26 cellular contexts compared by ENCODE assay signal in genomic region chr17:70434536-70435490, GRCh38.
"Had no signal": no experiment of that assay in that cellular context is flagged by ENCODE, and none has a peak within 500 bp of the region (broad histone marks: within the 10 kb centered on the region; RNA-seq: fewer than 3 reads in every experiment).

No MANE protein-coding gene starts in this region.

- H3K4me3 ChIP-seq: breast epithelium, gastrocnemius medialis, lung, right atrium auricular region, suprapubic skin, tibial artery had no signal

- H3K9me3 ChIP-seq: breast epithelium, gastrocnemius medialis, right atrium auricular region, suprapubic skin had no signal

- FAIRE-seq: endometrium, keratinocyte, TTC549 had no signal

- DNase-seq: activated CD4-positive, alpha-beta T cell treated with anti-CD3 and anti-CD28 coated beads for 4 hours; activated CD4-positive, alpha-beta T cell treated with anti-CD3 and anti-CD28 coated beads, Interleukin-2, amount 50 U/mL, for 4 hours; activated naive CD4-positive, alpha-beta T cell; activated T-cell treated with anti-CD3 and anti-CD28 coated beads for 4 hours; activated T-cell treated with anti-CD3 and anti-CD28 coated beads, Interleukin-2, amount 50 U/mL, for 72 hours; effector CD8-positive, alpha-beta T cell; gastrocnemius medialis; glutamatergic neuron; mesendoderm; nucleus accumbens; stimulated activated CD4-positive, alpha-beta T cell treated with anti-CD3 and anti-CD28 coated beads, Interleukin-15, amount 100 ng/mL, for 24 hours; stimulated activated CD4-positive, alpha-beta T cell treated with anti-CD3 and anti-CD28 coated beads, Interleukin-2, amount 100 ng/mL, for 24 hours; stimulated activated naive B cell treated with anti-CD40 and anti-IgM and Interleukin-4, amounts not matched to agents 10 μg/mL and 1 μg/mL and 100 μg/mL, for 72 hours; SW 1271; T-helper 9 cell; tibial artery had no signal

- H3K27me3 ChIP-seq: breast epithelium, gastrocnemius medialis, right atrium auricular region, suprapubic skin, tibial artery had no signal

- H3K36me3 ChIP-seq: breast epithelium, gastrocnemius medialis, right atrium auricular region, suprapubic skin, tibial artery had no signal

- H3K27ac ChIP-seq: breast epithelium, gastrocnemius medialis, right atrium auricular region, suprapubic skin, tibial artery, VCaP had no signal

- H3K4me1 ChIP-seq: breast epithelium, gastrocnemius medialis, right atrium auricular region, suprapubic skin, tibial artery had no signal

- ATAC-seq: activated naive CD4-positive, alpha-beta T cell treated with anti-CD3 and anti-CD28 coated beads, Interleukin-2, amount 50 U/mL, for 72 hours; activated T-cell treated with anti-CD3 and anti-CD28 coated beads, Interleukin-2, amount 50 U/mL, for 72 hours; gastrocnemius medialis; left lobe of liver; stimulated activated naive B cell treated with anti-CD40 and anti-IgM and Interleukin-4, amounts not matched to agents 10 μg/mL and 1 μg/mL and 100 μg/mL, for 72 hours had no signal
